Comparison of ENCODE assay signal across 1 cellular context in genomic region chr12:2812290-2813213, GRCh38.
TF ChIP-seq lines count a peak whose summit lies in the region.

Gene ITFG2, plus strand, starts transcription at chr12:2812668. Its CDS starts 93 bp downstream, at chr12:2812761.

TF ChIP-seq in HepG2, 621 proteins besides CTCF, POLR2A, EP300 and RAD21 (continued from another document and continues in another):
- no peak for TF ChIP-seq JUNB (CRISPR knock-in tag; IDR thresholded peaks at IDR 0.05; ENCODE audit: borderline replicate concordance)
- peak; percentile 79; the same call in 1 of the 2 replicates for TF ChIP-seq CBX5 (CRISPR knock-in tag; IDR thresholded peaks at IDR 0.05; ENCODE audit: borderline replicate concordance)
- TF ChIP-seq HMGA1 (CRISPR knock-in tag; conservative IDR thresholded peaks at IDR 0.05) = no peak
- peak; percentile 88; the same call in 1 of the 2 replicates for TF ChIP-seq NKX3-1 (CRISPR knock-in tag; IDR thresholded peaks at IDR 0.05)
- TF ChIP-seq ZNF720 (CRISPR knock-in tag; IDR thresholded peaks at IDR 0.05) = no peak; the same call in 1 of the 2 replicates
- TF ChIP-seq ZBTB42 (CRISPR knock-in tag; IDR thresholded peaks at IDR 0.05) = peak; percentile 68; the same call in 1 of the 2 replicates
- TF ChIP-seq ZNF777 (CRISPR knock-in tag; IDR thresholded peaks at IDR 0.05) = peak; percentile 63; the same call in 1 of the 2 replicates
- TF ChIP-seq, protein P1, sequence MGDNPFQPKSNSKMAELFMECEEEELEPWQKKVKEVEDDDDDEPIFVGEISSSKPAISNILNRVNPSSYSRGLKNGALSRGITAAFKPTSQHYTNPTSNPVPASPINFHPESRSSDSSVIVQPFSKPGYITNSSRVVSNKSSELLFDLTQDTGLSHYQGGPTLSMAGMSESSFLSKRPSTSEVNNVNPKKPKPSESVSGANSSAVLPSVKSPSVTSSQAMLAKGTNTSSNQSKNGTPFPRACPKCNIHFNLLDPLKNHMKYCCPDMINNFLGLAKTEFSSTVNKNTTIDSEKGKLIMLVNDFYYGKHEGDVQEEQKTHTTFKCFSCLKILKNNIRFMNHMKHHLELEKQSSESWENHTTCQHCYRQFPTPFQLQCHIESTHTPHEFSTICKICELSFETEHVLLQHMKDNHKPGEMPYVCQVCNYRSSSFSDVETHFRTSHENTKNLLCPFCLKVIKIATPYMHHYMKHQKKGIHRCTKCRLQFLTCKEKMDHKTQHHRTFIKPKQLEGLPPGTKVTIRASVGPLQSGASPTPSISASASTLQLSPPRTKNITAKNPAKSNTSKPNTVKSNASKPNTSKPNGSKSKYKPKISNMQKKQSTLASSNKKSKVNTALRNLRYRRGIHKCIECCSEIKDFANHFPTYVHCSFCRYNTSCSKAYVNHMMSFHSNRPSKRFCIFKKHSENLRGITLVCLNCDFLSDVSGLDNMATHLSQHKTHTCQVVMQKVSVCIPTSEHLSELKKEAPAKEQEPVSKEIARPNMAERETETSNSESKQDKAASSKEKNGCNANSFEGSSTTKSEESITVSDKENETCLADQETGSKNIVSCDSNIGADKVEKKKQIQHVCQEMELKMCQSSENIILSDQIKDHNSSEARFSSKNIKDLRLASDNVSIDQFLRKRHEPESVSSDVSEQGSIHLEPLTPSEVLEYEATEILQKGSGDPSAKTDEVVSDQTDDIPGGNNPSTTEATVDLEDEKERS (CRISPR knock-in tag; IDR thresholded peaks at IDR 0.05) = peak; percentile 95
- 0 out of 2 replicates have a peak, but pooled peaks have one; percentile 34 for TF ChIP-seq NCOA1 (CRISPR knock-in tag; IDR thresholded peaks at IDR 0.05)
- no peak for TF ChIP-seq SOX6 (IDR thresholded peaks at IDR 0.05)
- peak; percentile 77 for TF ChIP-seq SOX6 (CRISPR knock-in tag; IDR thresholded peaks at IDR 0.05)
- peak; percentile 81 for TF ChIP-seq TFDP1 (CRISPR knock-in tag; IDR thresholded peaks at IDR 0.05; ENCODE audit: borderline replicate concordance)
- peak; percentile 74; the same call in 1 of the 2 replicates for TF ChIP-seq SRF (IDR thresholded peaks at IDR 0.05; ENCODE audit: low read depth, low read length)
- TF ChIP-seq BRD4 (CRISPR knock-in tag; IDR thresholded peaks at IDR 0.05) = peak; percentile 87
- TF ChIP-seq, protein P2, sequence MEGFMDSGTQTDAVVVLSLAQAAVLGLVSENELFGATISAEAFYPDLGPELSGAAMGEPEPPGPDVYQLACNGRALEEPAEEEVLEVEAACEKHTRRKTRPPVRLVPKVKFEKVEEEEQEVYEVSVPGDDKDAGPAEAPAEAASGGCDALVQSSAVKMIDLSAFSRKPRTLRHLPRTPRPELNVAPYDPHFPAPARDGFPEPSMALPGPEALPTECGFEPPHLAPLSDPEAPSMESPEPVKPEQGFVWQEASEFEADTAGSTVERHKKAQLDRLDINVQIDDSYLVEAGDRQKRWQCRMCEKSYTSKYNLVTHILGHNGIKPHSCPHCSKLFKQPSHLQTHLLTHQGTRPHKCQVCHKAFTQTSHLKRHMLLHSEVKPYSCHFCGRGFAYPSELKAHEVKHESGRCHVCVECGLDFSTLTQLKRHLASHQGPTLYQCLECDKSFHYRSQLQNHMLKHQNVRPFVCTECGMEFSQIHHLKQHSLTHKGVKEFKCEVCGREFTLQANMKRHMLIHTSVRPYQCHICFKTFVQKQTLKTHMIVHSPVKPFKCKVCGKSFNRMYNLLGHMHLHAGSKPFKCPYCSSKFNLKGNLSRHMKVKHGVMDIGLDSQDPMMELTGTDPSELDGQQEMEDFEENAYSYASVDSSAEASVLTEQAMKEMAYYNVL (CRISPR knock-in tag; IDR thresholded peaks at IDR 0.05; ENCODE audit: borderline replicate concordance) = peak; percentile 62; the same call in 1 of the 2 replicates
- peak; percentile 41; the same call in 1 of the 2 replicates for TF ChIP-seq MLX (CRISPR knock-in tag; IDR thresholded peaks at IDR 0.05)
- TF ChIP-seq GATAD2A (CRISPR knock-in tag; IDR thresholded peaks at IDR 0.05) = peak; percentile 51; the same call in 1 of the 2 replicates
- no peak for TF ChIP-seq MATR3 (CRISPR knock-in tag; IDR thresholded peaks at IDR 0.05)
- TF ChIP-seq ZNF781 (CRISPR knock-in tag; IDR thresholded peaks at IDR 0.05; ENCODE audit: borderline replicate concordance, not compliant biosample characterization) = peak; percentile 99
- peak; percentile 56; the same call in 1 of the 2 replicates for TF ChIP-seq ZNF629 (CRISPR knock-in tag; conservative IDR thresholded peaks at IDR 0.05)
- TF ChIP-seq ZNF768 (CRISPR knock-in tag; IDR thresholded peaks at IDR 0.05) = peak; percentile 67; the same call in 1 of the 2 replicates
- TF ChIP-seq ZFP82 (CRISPR knock-in tag; IDR thresholded peaks at IDR 0.05; ENCODE audit: borderline replicate concordance) = peak; percentile 38; the same call in 1 of the 2 replicates
- 0 out of 2 replicates have a peak, but pooled peaks have one; percentile 64 for TF ChIP-seq ZNF775 (CRISPR knock-in tag; IDR thresholded peaks at IDR 0.05; ENCODE audit: borderline replicate concordance)
- peak; percentile 87; the same call in 1 of the 2 replicates for TF ChIP-seq ZNF251 (CRISPR knock-in tag; IDR thresholded peaks at IDR 0.05)
- no peak for TF ChIP-seq ZSCAN31 (CRISPR knock-in tag; IDR thresholded peaks at IDR 0.05; ENCODE audit: low read depth)
- peak; percentile 74 for TF ChIP-seq ZNF770 (CRISPR knock-in tag; IDR thresholded peaks at IDR 0.05)
- TF ChIP-seq ZNF792 (CRISPR knock-in tag; IDR thresholded peaks at IDR 0.05) = no peak
- 0 out of 2 replicates have a peak, but pooled peaks have one; percentile 41 for TF ChIP-seq GTF3A (CRISPR knock-in tag; conservative IDR thresholded peaks at IDR 0.05)
- peak; percentile 98 for TF ChIP-seq RFX3 (CRISPR knock-in tag; IDR thresholded peaks at IDR 0.05)
- TF ChIP-seq, protein P3, sequence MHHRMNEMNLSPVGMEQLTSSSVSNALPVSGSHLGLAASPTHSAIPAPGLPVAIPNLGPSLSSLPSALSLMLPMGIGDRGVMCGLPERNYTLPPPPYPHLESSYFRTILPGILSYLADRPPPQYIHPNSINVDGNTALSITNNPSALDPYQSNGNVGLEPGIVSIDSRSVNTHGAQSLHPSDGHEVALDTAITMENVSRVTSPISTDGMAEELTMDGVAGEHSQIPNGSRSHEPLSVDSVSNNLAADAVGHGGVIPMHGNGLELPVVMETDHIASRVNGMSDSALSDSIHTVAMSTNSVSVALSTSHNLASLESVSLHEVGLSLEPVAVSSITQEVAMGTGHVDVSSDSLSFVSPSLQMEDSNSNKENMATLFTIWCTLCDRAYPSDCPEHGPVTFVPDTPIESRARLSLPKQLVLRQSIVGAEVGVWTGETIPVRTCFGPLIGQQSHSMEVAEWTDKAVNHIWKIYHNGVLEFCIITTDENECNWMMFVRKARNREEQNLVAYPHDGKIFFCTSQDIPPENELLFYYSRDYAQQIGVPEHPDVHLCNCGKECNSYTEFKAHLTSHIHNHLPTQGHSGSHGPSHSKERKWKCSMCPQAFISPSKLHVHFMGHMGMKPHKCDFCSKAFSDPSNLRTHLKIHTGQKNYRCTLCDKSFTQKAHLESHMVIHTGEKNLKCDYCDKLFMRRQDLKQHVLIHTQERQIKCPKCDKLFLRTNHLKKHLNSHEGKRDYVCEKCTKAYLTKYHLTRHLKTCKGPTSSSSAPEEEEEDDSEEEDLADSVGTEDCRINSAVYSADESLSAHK (CRISPR knock-in tag; IDR thresholded peaks at IDR 0.05; ENCODE audit: borderline replicate concordance) = no peak
- TF ChIP-seq STAT5B (CRISPR knock-in tag; IDR thresholded peaks at IDR 0.05) = no peak
- TF ChIP-seq TBX3 (IDR thresholded peaks at IDR 0.05; ENCODE audit: borderline replicate concordance) = peak; percentile 77
- TF ChIP-seq ZNF121 (CRISPR knock-in tag; IDR thresholded peaks at IDR 0.05) = peak; percentile 54; the same call in 1 of the 2 replicates
- no peak for TF ChIP-seq TERF1 (CRISPR knock-in tag; IDR thresholded peaks at IDR 0.05)
- peak; percentile 82 for TF ChIP-seq ZNF407 (CRISPR knock-in tag; IDR thresholded peaks at IDR 0.05; ENCODE audit: not compliant biosample characterization)
- peak; percentile 97 for TF ChIP-seq RFX1 (IDR thresholded peaks at IDR 0.05)
- no peak for TF ChIP-seq SRSF9 (IDR thresholded peaks at IDR 0.05; ENCODE audit: borderline replicate concordance, insufficient read depth, low read depth, low read length, poor library complexity, severe bottlenecking)
- TF ChIP-seq HCFC1 (IDR thresholded peaks at IDR 0.05; ENCODE audit: low read depth, low read length) = no peak; the same call in 1 of the 2 replicates
